8 cellular contexts compared by ENCODE assay signal in genomic region chr17:17835415-17836249, GRCh38. TPM values are rescaled to one million over a fixed set of nuclear protein-coding genes. Genes with fewer than 3 reads are reported as not detected.
DNase-seq lines count a peak whose midpoint lies in the region; TF ChIP-seq lines count a peak whose summit lies in the region.

No MANE protein-coding gene starts in this region.

- 26% methylated on average over 25 of the region's 25 CpGs for WGBS in hepatocyte (ENCODE audit: low lambda C conversion rate, missing lambda C conversion rate)
- 30 to 36% (median 34%) methylated on average over 24 to 25 of the region's 25 CpGs for WGBS in spleen, 5 donors

- H3K36me3 ChIP-seq in hepatocyte (replicated peaks; ENCODE audit: insufficient read depth, low read depth) (no peaks in the 10 kb centered on the region), spleen (peaks cover 0 to 17% (median 0%) of the 10 kb centered on the region in 6 donors)

- no peak overlapping the region for H2AFZ ChIP-seq in hepatocyte

- H3K27me3 ChIP-seq in hepatocyte (no peaks in the 10 kb centered on the region), spleen (replicated peaks in 1 of 7) (no peaks in the 10 kb centered on the region)

- intact Hi-C loops in activated T-helper 1 cell treated with anti-CD3 and anti-CD28 coated beads, Interleukin-12 subunit alpha, Interleukin-12 subunit beta, Interleukin-2, Interleukin-4 antibody, amounts not matched to agents 30 ng/mL and 10 ng/mL and 1 ng/mL, durations not matched to agents 14 hours and 24 hours and 36 hours (cut with micrococcal nuclease): loop anchor here (1.0 to 5.0 kb wide), 5 partner anchors 12 to 347 kb away; partner anchors contain the start of genes ALKBH5, ATPAF2 and GID4
- intact Hi-C loops in spleen (cut with DNase I; ENCODE audit: low total_unique reads): no loop called here

- peaks cover 5% of the 10 kb centered on the region for H3K36me3 Mint-ChIP-seq in HFFc6 (ENCODE audit: low read depth)
- peaks cover 30% of the 10 kb centered on the region for H3K36me3 Mint-ChIP-seq in activated T-helper 1 cell treated with anti-CD3 and anti-CD28 coated beads, Interleukin-12 subunit alpha, Interleukin-12 subunit beta, Interleukin-2, Interleukin-4 antibody, amounts not matched to agents 30 ng/mL and 10 ng/mL and 1 ng/mL, durations not matched to agents 14 hours and 24 hours and 36 hours (ENCODE audit: low read depth)

- H3K9me3 ChIP-seq in hepatocyte (ENCODE audit: low read depth) (no peaks in the 10 kb centered on the region), spleen (no peaks in the 10 kb centered on the region)

- peaks cover 57% of the 10 kb centered on the region for H3K79me2 ChIP-seq in hepatocyte

- DNase-seq in HFFc6 (no peak), hepatocyte (ENCODE audit: low spot score) (no peak), spleen (no peak), NCI-H2171 (lab: John Stamatoyannopoulos, UW) (no peak), NCI-H524 (lab: John Stamatoyannopoulos, UW) (no peak), NCI-H1436 (lab: John Stamatoyannopoulos, UW) (no peak)
- no peak for DNase-seq in activated T-helper 1 cell treated with anti-CD3 and anti-CD28 coated beads, Interleukin-12 subunit alpha, Interleukin-12 subunit beta, Interleukin-2, Interleukin-4 antibody, amounts not matched to agents 30 ng/mL and 10 ng/mL and 1 ng/mL, durations not matched to agents 14 hours and 24 hours and 36 hours (ENCODE audit: low spot score)
- no peak for DNase-seq in stimulated activated CD4-positive, alpha-beta T cell treated with anti-CD3 and anti-CD28 coated beads, Interleukin-2, amount 100 ng/mL, for 24 hours

- H3K27ac ChIP-seq in hepatocyte (peak overlapping the region; percentile 99), spleen (peak overlapping the region; percentile 91 to 99 (median 98))

- peaks cover 11% of the 10 kb centered on the region for H3K27me3 Mint-ChIP-seq in HFFc6 (ENCODE audit: insufficient read depth)
- H3K27me3 Mint-ChIP-seq in activated T-helper 1 cell treated with anti-CD3 and anti-CD28 coated beads, Interleukin-12 subunit alpha, Interleukin-12 subunit beta, Interleukin-2, Interleukin-4 antibody, amounts not matched to agents 30 ng/mL and 10 ng/mL and 1 ng/mL, durations not matched to agents 14 hours and 24 hours and 36 hours (ENCODE audit: insufficient read depth): no peaks in the 10 kb centered on the region

- TF ChIP-seq POLR2A in spleen (IDR thresholded peaks at IDR 0.05): no peak

- peaks cover 48% of the 10 kb centered on the region for H4K20me1 ChIP-seq in hepatocyte (ENCODE audit: insufficient read depth, poor library complexity, severe bottlenecking)

- peaks cover 72% of the 10 kb centered on the region for H3K4me1 Mint-ChIP-seq in HFFc6 (ENCODE audit: low read depth)
- H3K4me1 Mint-ChIP-seq in activated T-helper 1 cell treated with anti-CD3 and anti-CD28 coated beads, Interleukin-12 subunit alpha, Interleukin-12 subunit beta, Interleukin-2, Interleukin-4 antibody, amounts not matched to agents 30 ng/mL and 10 ng/mL and 1 ng/mL, durations not matched to agents 14 hours and 24 hours and 36 hours (ENCODE audit: low read depth): peaks cover 62% of the 10 kb centered on the region

- peak overlapping the region; percentile 90 for H3K4me3 Mint-ChIP-seq in HFFc6
- H3K4me3 Mint-ChIP-seq in activated T-helper 1 cell treated with anti-CD3 and anti-CD28 coated beads, Interleukin-12 subunit alpha, Interleukin-12 subunit beta, Interleukin-2, Interleukin-4 antibody, amounts not matched to agents 30 ng/mL and 10 ng/mL and 1 ng/mL, durations not matched to agents 14 hours and 24 hours and 36 hours: peak overlapping the region; percentile 93

- H3K9me3 Mint-ChIP-seq in HFFc6: no peaks in the 10 kb centered on the region
- no peaks in the 10 kb centered on the region for H3K9me3 Mint-ChIP-seq in activated T-helper 1 cell treated with anti-CD3 and anti-CD28 coated beads, Interleukin-12 subunit alpha, Interleukin-12 subunit beta, Interleukin-2, Interleukin-4 antibody, amounts not matched to agents 30 ng/mL and 10 ng/mL and 1 ng/mL, durations not matched to agents 14 hours and 24 hours and 36 hours

- H3K4me3 ChIP-seq in hepatocyte: peak overlapping the region; percentile 22
- peak overlapping the region; percentile 64 to 85 (median 77) for H3K4me3 ChIP-seq in spleen

- H3K27ac Mint-ChIP-seq in HFFc6: peak overlapping the region; percentile 97
- H3K27ac Mint-ChIP-seq in activated T-helper 1 cell treated with anti-CD3 and anti-CD28 coated beads, Interleukin-12 subunit alpha, Interleukin-12 subunit beta, Interleukin-2, Interleukin-4 antibody, amounts not matched to agents 30 ng/mL and 10 ng/mL and 1 ng/mL, durations not matched to agents 14 hours and 24 hours and 36 hours: peak overlapping the region; percentile 90

- H3K4me2 ChIP-seq in hepatocyte: peak overlapping the region; percentile 86

- H3K9me2 ChIP-seq in hepatocyte (replicated peaks; ENCODE audit: insufficient read depth): no peaks in the 10 kb centered on the region

- H3K4me1 ChIP-seq in hepatocyte (ENCODE audit: insufficient read depth) (peaks cover 72% of the 10 kb centered on the region), spleen (peaks cover 54 to 96% (median 73%) of the 10 kb centered on the region in 6 donors)

- TF ChIP-seq CTCF in HFFc6 (IDR thresholded peaks at IDR 0.05) (no peak), hepatocyte (IDR thresholded peaks at IDR 0.05; ENCODE audit: poor library complexity) (no peak), spleen (IDR thresholded peaks at IDR 0.05 in 8 of 11, conservative IDR thresholded peaks at IDR 0.05 in 3 of 11) (no peak)

RNA-seq across cellular contexts. Expression of gene SREBF1, which starts 1.2 kb away (rescaled TPM):
- total RNA-seq in HFFc6 (2021; fragmentation: NEBNext Ultra II Directional; extraction: Animal tissue kit (Norgen Biotek cat#: 25700)): 10 to 100 TPM; 34.9 to 51.7 (median 40.5) TPM
- total RNA-seq in activated T-helper 1 cell treated with anti-CD3 and anti-CD28 coated beads, Interleukin-12 subunit alpha, Interleukin-12 subunit beta, Interleukin-2, Interleukin-4 antibody, amounts not matched to agents 30 ng/mL and 10 ng/mL and 1 ng/mL, durations not matched to agents 14 hours and 24 hours and 36 hours: 167 and 172 TPM in 2 replicates
- total RNA-seq in hepatocyte (47.0 and 57.1 TPM in 2 replicates), spleen (10 to 100 TPM; 35.4 to 74.8 (median 56.7) TPM)
- polyA plus RNA-seq in hepatocyte (107 and 140 TPM in 2 replicates), spleen (10 to 100 TPM; 25.0 to 38.2 (median 33.7) TPM)
